1 cellular context compared by ENCODE assay signal in the genomic region with DNA sequence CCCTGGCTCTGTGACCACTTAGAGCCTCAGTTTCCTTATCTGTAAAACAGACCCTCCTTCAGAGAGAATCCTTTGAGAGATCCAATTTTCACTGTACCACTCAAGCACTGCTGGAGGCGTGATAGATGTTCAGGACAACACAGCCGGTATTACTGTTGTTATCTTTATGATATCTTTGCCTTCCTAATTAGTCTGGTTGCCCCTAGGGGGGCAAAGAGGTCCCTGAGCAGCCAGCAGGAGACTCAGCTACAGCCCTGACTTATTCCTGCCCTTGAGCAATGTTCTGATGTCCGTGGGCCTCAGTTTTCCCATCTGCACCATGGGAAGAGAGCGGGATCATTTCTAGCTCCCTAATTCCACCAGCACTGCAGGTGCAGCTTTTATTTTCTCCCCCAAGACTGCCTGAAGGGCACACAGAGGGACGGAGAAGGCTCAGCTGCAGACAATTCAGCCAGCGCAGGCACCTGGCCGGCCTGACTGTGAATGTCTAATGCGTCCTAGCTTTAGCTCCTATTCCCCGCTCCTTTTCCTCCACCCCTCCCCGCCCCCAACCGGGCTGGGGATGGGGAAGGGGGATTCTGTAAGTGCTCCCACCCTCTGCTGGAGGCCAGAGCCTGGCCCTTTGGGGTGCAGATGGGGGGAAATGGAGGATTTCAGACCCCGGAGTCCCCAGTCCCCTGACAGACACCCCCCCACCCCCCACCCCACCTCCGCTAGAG.
TF ChIP-seq lines count a peak whose summit lies in the region.

No MANE protein-coding gene starts in this region.

TF ChIP-seq in HEK293, 187 proteins besides CTCF, POLR2A, EP300 and RAD21 (continued from another document):
- TF ChIP-seq KLF16 (tag by site-specific recombination; IDR thresholded peaks at IDR 0.05) (no peak), ZNF747 (tag by site-specific recombination; IDR thresholded peaks at IDR 0.05) (no peak), IKZF3 (tag by site-specific recombination; IDR thresholded peaks at IDR 0.05) (peak; percentile 39), ZNF16 (tag by site-specific recombination; IDR thresholded peaks at IDR 0.05; ENCODE audit: low read depth) (no peak), ZNF335 (tag by site-specific recombination; conservative IDR thresholded peaks at IDR 0.05) (peak; percentile 80), TRIM28 (IDR thresholded peaks at IDR 0.05; ENCODE audit: borderline replicate concordance, low read length) (0 out of 2 replicates have a peak, but pooled peaks have one; percentile 12), ZNF169 (tag by site-specific recombination; IDR thresholded peaks at IDR 0.05) (no peak), ZNF155 (tag by site-specific recombination; IDR thresholded peaks at IDR 0.05) (no peak), ZNF311 (tag by site-specific recombination; IDR thresholded peaks at IDR 0.05; ENCODE audit: borderline replicate concordance) (no peak), ZNF791 (tag by site-specific recombination; IDR thresholded peaks at IDR 0.05) (no peak), GLIS1 (tag by site-specific recombination; IDR thresholded peaks at IDR 0.05) (peak; percentile 93), ZNF621 (tag by site-specific recombination; IDR thresholded peaks at IDR 0.05) (no peak), ZNF529 (tag by site-specific recombination; IDR thresholded peaks at IDR 0.05; ENCODE audit: insufficient replicate concordance) (no peak), YY1 (tag by site-specific recombination; IDR thresholded peaks at IDR 0.05) (no peak), ZNF654 (tag by site-specific recombination; IDR thresholded peaks at IDR 0.05; ENCODE audit: low read depth) (no peak), ZNF560 (tag by site-specific recombination; IDR thresholded peaks at IDR 0.05; ENCODE audit: borderline replicate concordance) (no peak), ZBTB8A (tag by site-specific recombination; IDR thresholded peaks at IDR 0.05) (peak; percentile 45), ZNF558 (tag by site-specific recombination; IDR thresholded peaks at IDR 0.05) (no peak), ZIC2 (tag by site-specific recombination; IDR thresholded peaks at IDR 0.05) (peak; percentile 82), KLF10 (tag by site-specific recombination; IDR thresholded peaks at IDR 0.05) (0 out of 2 replicates have a peak, but pooled peaks have one; percentile 28), ZNF157 (tag by site-specific recombination; IDR thresholded peaks at IDR 0.05) (no peak), ZXDB (tag by site-specific recombination; IDR thresholded peaks at IDR 0.05) (0 out of 2 replicates have a peak, but pooled peaks have one; percentile 28), BCL11B (tag by site-specific recombination; IDR thresholded peaks at IDR 0.05; ENCODE audit: low read depth) (no peak), ZNF585B (tag by site-specific recombination; IDR thresholded peaks at IDR 0.05) (no peak), YY2 (tag by site-specific recombination; IDR thresholded peaks at IDR 0.05) (no peak), ZNF248 (tag by site-specific recombination; IDR thresholded peaks at IDR 0.05) (no peak), MZF1 (tag by site-specific recombination; IDR thresholded peaks at IDR 0.05; ENCODE audit: borderline replicate concordance) (peak; percentile 83), TCF7L2 (IDR thresholded peaks at IDR 0.05; ENCODE audit: borderline replicate concordance, low read depth, low read length) (0 out of 2 replicates have a peak, but pooled peaks have one; percentile 24), ZNF423 (tag by site-specific recombination; IDR thresholded peaks at IDR 0.05) (no peak), ZNF366 (tag by site-specific recombination; conservative IDR thresholded peaks at IDR 0.05) (no peak; the same call in 1 of the 2 replicates), SP2 (tag by site-specific recombination; IDR thresholded peaks at IDR 0.05) (no peak), HOXC10 (CRISPR knock-in tag; IDR thresholded peaks at IDR 0.05) (no peak)
- TF ChIP-seq, protein P1, sequence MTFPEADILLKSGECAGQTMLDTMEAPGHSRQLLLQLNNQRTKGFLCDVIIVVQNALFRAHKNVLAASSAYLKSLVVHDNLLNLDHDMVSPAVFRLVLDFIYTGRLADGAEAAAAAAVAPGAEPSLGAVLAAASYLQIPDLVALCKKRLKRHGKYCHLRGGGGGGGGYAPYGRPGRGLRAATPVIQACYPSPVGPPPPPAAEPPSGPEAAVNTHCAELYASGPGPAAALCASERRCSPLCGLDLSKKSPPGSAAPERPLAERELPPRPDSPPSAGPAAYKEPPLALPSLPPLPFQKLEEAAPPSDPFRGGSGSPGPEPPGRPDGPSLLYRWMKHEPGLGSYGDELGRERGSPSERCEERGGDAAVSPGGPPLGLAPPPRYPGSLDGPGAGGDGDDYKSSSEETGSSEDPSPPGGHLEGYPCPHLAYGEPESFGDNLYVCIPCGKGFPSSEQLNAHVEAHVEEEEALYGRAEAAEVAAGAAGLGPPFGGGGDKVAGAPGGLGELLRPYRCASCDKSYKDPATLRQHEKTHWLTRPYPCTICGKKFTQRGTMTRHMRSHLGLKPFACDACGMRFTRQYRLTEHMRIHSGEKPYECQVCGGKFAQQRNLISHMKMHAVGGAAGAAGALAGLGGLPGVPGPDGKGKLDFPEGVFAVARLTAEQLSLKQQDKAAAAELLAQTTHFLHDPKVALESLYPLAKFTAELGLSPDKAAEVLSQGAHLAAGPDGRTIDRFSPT (tag by site-specific recombination; IDR thresholded peaks at IDR 0.05), result 0 out of 2 replicates have a peak, but pooled peaks have one; percentile 16
- TF ChIP-seq, protein P2, sequence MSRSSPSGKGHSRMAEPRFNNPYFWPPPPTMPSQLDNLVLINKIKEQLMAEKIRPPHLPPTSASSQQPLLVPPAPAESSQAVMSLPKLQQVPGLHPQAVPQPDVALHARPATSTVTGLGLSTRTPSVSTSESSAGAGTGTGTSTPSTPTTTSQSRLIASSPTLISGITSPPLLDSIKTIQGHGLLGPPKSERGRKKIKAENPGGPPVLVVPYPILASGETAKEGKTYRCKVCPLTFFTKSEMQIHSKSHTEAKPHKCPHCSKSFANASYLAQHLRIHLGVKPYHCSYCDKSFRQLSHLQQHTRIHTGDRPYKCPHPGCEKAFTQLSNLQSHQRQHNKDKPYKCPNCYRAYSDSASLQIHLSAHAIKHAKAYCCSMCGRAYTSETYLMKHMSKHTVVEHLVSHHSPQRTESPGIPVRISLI (tag by site-specific recombination; IDR thresholded peaks at IDR 0.05), result no peak
- TF ChIP-seq, protein P3, sequence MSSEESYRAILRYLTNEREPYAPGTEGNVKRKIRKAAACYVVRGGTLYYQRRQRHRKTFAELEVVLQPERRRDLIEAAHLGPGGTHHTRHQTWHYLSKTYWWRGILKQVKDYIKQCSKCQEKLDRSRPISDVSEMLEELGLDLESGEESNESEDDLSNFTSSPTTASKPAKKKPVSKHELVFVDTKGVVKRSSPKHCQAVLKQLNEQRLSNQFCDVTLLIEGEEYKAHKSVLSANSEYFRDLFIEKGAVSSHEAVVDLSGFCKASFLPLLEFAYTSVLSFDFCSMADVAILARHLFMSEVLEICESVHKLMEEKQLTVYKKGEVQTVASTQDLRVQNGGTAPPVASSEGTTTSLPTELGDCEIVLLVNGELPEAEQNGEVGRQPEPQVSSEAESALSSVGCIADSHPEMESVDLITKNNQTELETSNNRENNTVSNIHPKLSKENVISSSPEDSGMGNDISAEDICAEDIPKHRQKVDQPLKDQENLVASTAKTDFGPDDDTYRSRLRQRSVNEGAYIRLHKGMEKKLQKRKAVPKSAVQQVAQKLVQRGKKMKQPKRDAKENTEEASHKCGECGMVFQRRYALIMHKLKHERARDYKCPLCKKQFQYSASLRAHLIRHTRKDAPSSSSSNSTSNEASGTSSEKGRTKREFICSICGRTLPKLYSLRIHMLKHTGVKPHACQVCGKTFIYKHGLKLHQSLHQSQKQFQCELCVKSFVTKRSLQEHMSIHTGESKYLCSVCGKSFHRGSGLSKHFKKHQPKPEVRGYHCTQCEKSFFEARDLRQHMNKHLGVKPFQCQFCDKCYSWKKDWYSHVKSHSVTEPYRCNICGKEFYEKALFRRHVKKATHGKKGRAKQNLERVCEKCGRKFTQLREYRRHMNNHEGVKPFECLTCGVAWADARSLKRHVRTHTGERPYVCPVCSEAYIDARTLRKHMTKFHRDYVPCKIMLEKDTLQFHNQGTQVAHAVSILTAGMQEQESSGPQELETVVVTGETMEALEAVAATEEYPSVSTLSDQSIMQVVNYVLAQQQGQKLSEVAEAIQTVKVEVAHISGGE (tag by site-specific recombination; conservative IDR thresholded peaks at IDR 0.05; ENCODE audit: low read depth), result peak; percentile 40
- TF ChIP-seq, protein P4, sequence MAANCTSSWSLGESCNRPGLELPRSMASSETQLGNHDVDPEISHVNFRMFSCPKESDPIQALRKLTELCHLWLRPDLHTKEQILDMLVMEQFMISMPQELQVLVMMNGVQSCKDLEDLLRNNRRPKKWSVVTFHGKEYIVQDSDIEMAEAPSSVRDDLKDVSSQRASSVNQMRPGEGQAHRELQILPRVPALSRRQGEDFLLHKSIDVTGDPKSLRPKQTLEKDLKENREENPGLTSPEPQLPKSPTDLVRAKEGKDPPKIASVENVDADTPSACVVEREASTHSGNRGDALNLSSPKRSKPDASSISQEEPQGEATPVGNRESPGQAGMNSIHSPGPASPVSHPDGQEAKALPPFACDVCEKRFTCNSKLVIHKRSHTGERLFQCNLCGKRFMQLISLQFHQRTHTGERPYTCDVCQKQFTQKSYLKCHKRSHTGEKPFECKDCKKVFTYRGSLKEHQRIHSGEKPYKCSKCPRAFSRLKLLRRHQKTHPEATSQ (tag by site-specific recombination; IDR thresholded peaks at IDR 0.05), result no peak
- TF ChIP-seq, protein P5, sequence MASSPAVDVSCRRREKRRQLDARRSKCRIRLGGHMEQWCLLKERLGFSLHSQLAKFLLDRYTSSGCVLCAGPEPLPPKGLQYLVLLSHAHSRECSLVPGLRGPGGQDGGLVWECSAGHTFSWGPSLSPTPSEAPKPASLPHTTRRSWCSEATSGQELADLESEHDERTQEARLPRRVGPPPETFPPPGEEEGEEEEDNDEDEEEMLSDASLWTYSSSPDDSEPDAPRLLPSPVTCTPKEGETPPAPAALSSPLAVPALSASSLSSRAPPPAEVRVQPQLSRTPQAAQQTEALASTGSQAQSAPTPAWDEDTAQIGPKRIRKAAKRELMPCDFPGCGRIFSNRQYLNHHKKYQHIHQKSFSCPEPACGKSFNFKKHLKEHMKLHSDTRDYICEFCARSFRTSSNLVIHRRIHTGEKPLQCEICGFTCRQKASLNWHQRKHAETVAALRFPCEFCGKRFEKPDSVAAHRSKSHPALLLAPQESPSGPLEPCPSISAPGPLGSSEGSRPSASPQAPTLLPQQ (tag by site-specific recombination; IDR thresholded peaks at IDR 0.05), result no peak
- TF ChIP-seq, protein P6, sequence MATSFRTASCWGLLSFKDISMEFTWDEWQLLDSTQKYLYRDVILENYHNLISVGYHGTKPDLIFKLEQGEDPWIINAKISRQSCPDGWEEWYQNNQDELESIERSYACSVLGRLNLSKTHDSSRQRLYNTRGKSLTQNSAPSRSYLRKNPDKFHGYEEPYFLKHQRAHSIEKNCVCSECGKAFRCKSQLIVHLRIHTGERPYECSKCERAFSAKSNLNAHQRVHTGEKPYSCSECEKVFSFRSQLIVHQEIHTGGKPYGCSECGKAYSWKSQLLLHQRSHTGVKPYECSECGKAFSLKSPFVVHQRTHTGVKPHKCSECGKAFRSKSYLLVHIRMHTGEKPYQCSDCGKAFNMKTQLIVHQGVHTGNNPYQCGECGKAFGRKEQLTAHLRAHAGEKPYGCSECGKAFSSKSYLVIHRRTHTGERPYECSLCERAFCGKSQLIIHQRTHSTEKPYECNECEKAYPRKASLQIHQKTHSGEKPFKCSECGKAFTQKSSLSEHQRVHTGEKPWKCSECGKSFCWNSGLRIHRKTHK (tag by site-specific recombination; IDR thresholded peaks at IDR 0.05), result no peak
- TF ChIP-seq, protein P7, sequence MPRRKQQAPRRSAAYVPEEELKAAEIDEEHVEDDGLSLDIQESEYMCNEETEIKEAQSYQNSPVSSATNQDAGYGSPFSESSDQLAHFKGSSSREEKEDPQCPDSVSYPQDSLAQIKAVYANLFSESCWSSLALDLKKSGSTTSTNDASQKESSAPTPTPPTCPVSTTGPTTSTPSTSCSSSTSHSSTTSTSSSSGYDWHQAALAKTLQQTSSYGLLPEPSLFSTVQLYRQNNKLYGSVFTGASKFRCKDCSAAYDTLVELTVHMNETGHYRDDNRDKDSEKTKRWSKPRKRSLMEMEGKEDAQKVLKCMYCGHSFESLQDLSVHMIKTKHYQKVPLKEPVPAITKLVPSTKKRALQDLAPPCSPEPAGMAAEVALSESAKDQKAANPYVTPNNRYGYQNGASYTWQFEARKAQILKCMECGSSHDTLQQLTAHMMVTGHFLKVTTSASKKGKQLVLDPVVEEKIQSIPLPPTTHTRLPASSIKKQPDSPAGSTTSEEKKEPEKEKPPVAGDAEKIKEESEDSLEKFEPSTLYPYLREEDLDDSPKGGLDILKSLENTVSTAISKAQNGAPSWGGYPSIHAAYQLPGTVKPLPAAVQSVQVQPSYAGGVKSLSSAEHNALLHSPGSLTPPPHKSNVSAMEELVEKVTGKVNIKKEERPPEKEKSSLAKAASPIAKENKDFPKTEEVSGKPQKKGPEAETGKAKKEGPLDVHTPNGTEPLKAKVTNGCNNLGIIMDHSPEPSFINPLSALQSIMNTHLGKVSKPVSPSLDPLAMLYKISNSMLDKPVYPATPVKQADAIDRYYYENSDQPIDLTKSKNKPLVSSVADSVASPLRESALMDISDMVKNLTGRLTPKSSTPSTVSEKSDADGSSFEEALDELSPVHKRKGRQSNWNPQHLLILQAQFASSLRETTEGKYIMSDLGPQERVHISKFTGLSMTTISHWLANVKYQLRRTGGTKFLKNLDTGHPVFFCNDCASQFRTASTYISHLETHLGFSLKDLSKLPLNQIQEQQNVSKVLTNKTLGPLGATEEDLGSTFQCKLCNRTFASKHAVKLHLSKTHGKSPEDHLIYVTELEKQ (tag by site-specific recombination; IDR thresholded peaks at IDR 0.05; ENCODE audit: borderline replicate concordance), result no peak
- TF ChIP-seq, protein P8, sequence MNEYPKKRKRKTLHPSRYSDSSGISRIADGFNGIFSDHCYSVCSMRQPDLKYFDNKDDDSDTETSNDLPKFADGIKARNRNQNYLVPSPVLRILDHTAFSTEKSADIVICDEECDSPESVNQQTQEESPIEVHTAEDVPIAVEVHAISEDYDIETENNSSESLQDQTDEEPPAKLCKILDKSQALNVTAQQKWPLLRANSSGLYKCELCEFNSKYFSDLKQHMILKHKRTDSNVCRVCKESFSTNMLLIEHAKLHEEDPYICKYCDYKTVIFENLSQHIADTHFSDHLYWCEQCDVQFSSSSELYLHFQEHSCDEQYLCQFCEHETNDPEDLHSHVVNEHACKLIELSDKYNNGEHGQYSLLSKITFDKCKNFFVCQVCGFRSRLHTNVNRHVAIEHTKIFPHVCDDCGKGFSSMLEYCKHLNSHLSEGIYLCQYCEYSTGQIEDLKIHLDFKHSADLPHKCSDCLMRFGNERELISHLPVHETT (tag by site-specific recombination; IDR thresholded peaks at IDR 0.05), result no peak
- TF ChIP-seq, protein P9, sequence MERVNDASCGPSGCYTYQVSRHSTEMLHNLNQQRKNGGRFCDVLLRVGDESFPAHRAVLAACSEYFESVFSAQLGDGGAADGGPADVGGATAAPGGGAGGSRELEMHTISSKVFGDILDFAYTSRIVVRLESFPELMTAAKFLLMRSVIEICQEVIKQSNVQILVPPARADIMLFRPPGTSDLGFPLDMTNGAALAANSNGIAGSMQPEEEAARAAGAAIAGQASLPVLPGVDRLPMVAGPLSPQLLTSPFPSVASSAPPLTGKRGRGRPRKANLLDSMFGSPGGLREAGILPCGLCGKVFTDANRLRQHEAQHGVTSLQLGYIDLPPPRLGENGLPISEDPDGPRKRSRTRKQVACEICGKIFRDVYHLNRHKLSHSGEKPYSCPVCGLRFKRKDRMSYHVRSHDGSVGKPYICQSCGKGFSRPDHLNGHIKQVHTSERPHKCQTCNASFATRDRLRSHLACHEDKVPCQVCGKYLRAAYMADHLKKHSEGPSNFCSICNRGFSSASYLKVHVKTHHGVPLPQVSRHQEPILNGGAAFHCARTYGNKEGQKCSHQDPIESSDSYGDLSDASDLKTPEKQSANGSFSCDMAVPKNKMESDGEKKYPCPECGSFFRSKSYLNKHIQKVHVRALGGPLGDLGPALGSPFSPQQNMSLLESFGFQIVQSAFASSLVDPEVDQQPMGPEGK (tag by site-specific recombination; IDR thresholded peaks at IDR 0.05), result peak; percentile 12
